In the genomic region with DNA sequence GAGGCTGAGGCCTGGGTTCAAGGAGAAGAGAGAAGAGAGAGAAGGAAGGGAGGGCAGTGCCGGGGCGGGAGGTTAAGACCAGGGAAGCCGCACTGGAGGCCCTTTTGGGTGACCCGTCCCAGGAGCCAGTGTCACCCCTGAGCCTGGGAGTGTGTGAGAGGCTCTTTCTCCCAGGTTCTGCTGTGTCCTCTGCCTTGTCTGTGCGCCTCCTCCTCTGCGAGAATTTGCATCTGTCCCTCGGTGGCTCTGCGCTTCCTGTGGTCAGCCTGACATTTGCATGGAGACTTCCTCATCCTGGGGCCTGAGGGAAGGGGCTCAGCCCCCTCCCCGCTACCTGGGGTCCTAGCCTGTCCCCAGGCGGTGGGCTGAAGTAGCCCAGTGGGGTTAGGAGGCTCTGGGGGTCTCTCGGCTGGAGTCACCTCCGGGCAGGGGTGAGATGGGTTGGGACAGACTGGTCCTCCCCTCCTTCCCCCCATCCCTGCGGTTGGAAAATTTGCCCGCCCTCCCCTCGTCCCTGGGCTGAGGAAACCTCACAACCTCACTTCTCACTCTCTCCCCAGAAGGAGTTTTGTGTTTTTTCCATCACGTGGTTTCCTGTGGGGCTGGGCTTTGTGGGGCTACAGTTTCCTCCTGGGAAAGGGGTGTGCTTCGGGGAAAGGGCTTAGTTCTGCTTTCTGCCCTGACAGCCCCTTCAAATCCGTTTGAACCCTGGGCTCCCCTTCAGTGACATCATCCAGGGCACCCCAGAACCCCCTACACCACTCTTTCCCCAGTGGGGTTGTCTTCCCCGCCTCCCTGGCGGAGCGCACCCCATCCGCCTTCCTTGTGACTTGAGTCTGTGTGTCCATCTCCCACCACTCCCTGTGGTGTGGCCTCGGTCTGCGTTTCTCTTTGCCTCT, we compare ENCODE assay signal across 1 cellular context.
TF ChIP-seq lines count a peak whose summit lies in the region.

No MANE protein-coding gene starts in this region.

TF ChIP-seq in GM12878, 131 proteins besides CTCF, POLR2A, EP300 and RAD21 (continues in another document):
- no peak for TF ChIP-seq RCOR1 (conservative IDR thresholded peaks at IDR 0.05; ENCODE audit: low read depth, low read length)
- TF ChIP-seq EED (IDR thresholded peaks at IDR 0.05; ENCODE audit: low read depth): peak; percentile 98
- TF ChIP-seq SUZ12 (IDR thresholded peaks at IDR 0.05; ENCODE audit: unreplicated experiment): no peak
- TF ChIP-seq IKZF2 (IDR thresholded peaks at IDR 0.05): peak; percentile 100
- TF ChIP-seq MEF2A (IDR thresholded peaks at IDR 0.05; ENCODE audit: insufficient read depth, low read depth, low read length): 0 out of 2 replicates have a peak, but pooled peaks have one; percentile 44
- TF ChIP-seq ZBTB4 (CRISPR knock-in tag; IDR thresholded peaks at IDR 0.05): no peak
- TF ChIP-seq, protein P1, sequence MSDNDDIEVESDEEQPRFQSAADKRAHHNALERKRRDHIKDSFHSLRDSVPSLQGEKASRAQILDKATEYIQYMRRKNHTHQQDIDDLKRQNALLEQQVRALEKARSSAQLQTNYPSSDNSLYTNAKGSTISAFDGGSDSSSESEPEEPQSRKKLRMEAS (IDR thresholded peaks at IDR 0.05; ENCODE audit: low read depth, low read length): 0 out of 2 replicates have a peak, but pooled peaks have one; percentile 53
- no peak for TF ChIP-seq PAX8 (IDR thresholded peaks at IDR 0.05)
- TF ChIP-seq, protein P2, sequence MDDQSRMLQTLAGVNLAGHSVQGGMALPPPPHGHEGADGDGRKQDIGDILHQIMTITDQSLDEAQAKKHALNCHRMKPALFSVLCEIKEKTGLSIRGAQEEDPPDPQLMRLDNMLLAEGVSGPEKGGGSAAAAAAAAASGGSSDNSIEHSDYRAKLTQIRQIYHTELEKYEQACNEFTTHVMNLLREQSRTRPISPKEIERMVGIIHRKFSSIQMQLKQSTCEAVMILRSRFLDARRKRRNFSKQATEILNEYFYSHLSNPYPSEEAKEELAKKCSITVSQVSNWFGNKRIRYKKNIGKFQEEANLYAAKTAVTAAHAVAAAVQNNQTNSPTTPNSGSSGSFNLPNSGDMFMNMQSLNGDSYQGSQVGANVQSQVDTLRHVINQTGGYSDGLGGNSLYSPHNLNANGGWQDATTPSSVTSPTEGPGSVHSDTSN (IDR thresholded peaks at IDR 0.05; ENCODE audit: insufficient replicate concordance, low read depth, low read length): peak; percentile 4
- TF ChIP-seq, protein P3, sequence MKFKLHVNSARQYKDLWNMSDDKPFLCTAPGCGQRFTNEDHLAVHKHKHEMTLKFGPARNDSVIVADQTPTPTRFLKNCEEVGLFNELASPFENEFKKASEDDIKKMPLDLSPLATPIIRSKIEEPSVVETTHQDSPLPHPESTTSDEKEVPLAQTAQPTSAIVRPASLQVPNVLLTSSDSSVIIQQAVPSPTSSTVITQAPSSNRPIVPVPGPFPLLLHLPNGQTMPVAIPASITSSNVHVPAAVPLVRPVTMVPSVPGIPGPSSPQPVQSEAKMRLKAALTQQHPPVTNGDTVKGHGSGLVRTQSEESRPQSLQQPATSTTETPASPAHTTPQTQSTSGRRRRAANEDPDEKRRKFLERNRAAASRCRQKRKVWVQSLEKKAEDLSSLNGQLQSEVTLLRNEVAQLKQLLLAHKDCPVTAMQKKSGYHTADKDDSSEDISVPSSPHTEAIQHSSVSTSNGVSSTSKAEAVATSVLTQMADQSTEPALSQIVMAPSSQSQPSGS (IDR thresholded peaks at IDR 0.05; ENCODE audit: low read length): no peak
- TF ChIP-seq, protein P4, sequence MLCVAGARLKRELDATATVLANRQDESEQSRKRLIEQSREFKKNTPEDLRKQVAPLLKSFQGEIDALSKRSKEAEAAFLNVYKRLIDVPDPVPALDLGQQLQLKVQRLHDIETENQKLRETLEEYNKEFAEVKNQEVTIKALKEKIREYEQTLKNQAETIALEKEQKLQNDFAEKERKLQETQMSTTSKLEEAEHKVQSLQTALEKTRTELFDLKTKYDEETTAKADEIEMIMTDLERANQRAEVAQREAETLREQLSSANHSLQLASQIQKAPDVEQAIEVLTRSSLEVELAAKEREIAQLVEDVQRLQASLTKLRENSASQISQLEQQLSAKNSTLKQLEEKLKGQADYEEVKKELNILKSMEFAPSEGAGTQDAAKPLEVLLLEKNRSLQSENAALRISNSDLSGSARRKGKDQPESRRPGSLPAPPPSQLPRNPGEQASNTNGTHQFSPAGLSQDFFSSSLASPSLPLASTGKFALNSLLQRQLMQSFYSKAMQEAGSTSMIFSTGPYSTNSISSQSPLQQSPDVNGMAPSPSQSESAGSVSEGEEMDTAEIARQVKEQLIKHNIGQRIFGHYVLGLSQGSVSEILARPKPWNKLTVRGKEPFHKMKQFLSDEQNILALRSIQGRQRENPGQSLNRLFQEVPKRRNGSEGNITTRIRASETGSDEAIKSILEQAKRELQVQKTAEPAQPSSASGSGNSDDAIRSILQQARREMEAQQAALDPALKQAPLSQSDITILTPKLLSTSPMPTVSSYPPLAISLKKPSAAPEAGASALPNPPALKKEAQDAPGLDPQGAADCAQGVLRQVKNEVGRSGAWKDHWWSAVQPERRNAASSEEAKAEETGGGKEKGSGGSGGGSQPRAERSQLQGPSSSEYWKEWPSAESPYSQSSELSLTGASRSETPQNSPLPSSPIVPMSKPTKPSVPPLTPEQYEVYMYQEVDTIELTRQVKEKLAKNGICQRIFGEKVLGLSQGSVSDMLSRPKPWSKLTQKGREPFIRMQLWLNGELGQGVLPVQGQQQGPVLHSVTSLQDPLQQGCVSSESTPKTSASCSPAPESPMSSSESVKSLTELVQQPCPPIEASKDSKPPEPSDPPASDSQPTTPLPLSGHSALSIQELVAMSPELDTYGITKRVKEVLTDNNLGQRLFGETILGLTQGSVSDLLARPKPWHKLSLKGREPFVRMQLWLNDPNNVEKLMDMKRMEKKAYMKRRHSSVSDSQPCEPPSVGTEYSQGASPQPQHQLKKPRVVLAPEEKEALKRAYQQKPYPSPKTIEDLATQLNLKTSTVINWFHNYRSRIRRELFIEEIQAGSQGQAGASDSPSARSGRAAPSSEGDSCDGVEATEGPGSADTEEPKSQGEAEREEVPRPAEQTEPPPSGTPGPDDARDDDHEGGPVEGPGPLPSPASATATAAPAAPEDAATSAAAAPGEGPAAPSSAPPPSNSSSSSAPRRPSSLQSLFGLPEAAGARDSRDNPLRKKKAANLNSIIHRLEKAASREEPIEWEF (IDR thresholded peaks at IDR 0.05; ENCODE audit: insufficient replicate concordance, low read depth, low read length): peak; percentile 78
- no peak for TF ChIP-seq ZNF217 (IDR thresholded peaks at IDR 0.05)
- peak; percentile 45 for TF ChIP-seq BCL11A (IDR thresholded peaks at IDR 0.05; ENCODE audit: low read depth, low read length)
- peak; percentile 39; the same call in 1 of the 2 replicates for TF ChIP-seq STAT1 (conservative IDR thresholded peaks at IDR 0.05)
- no peak; the same call in 1 of the 2 replicates for TF ChIP-seq NRF1 (conservative IDR thresholded peaks at IDR 0.05; ENCODE audit: low read depth, low read length)
- peak; percentile 84 for TF ChIP-seq USF2 (IDR thresholded peaks at IDR 0.05; ENCODE audit: borderline replicate concordance, low read depth, low read length)
- no peak for TF ChIP-seq KAT2A (conservative IDR thresholded peaks at IDR 0.05; ENCODE audit: control insufficient read depth, low read depth, low read length)
- peak in 1 of 2 experiments; percentile 45; a peak in 2 of 4 replicates for TF ChIP-seq ETV6 (conservative IDR thresholded peaks at IDR 0.05 in 1 of 2, IDR thresholded peaks at IDR 0.05 in 1 of 2; ENCODE audit: borderline replicate concordance in 1 of 2, low read depth in 1 of 2)
- TF ChIP-seq NKRF (conservative IDR thresholded peaks at IDR 0.05): no peak; the same call in 1 of the 2 replicates
- TF ChIP-seq RBBP5 (conservative IDR thresholded peaks at IDR 0.05): no peak
- TF ChIP-seq, protein P5, sequence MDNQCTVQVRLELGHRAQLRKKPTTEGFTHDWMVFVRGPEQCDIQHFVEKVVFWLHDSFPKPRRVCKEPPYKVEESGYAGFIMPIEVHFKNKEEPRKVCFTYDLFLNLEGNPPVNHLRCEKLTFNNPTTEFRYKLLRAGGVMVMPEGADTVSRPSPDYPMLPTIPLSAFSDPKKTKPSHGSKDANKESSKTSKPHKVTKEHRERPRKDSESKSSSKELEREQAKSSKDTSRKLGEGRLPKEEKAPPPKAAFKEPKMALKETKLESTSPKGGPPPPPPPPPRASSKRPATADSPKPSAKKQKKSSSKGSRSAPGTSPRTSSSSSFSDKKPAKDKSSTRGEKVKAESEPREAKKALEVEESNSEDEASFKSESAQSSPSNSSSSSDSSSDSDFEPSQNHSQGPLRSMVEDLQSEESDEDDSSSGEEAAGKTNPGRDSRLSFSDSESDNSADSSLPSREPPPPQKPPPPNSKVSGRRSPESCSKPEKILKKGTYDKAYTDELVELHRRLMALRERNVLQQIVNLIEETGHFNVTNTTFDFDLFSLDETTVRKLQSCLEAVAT (IDR thresholded peaks at IDR 0.05): peak; percentile 96
- TF ChIP-seq, protein P6, sequence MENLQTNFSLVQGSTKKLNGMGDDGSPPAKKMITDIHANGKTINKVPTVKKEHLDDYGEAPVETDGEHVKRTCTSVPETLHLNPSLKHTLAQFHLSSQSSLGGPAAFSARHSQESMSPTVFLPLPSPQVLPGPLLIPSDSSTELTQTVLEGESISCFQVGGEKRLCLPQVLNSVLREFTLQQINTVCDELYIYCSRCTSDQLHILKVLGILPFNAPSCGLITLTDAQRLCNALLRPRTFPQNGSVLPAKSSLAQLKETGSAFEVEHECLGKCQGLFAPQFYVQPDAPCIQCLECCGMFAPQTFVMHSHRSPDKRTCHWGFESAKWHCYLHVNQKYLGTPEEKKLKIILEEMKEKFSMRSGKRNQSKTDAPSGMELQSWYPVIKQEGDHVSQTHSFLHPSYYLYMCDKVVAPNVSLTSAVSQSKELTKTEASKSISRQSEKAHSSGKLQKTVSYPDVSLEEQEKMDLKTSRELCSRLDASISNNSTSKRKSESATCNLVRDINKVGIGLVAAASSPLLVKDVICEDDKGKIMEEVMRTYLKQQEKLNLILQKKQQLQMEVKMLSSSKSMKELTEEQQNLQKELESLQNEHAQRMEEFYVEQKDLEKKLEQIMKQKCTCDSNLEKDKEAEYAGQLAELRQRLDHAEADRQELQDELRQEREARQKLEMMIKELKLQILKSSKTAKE (IDR thresholded peaks at IDR 0.05; ENCODE audit: low read depth, poor library complexity, severe bottlenecking): peak; percentile 82
- peak; percentile 71 for TF ChIP-seq CREM (IDR thresholded peaks at IDR 0.05; ENCODE audit: low read depth)
- TF ChIP-seq SP1 (IDR thresholded peaks at IDR 0.05; ENCODE audit: low read depth, low read length): peak; percentile 55
- TF ChIP-seq ZNF207 (IDR thresholded peaks at IDR 0.05; ENCODE audit: borderline replicate concordance): peak; percentile 42; the same call in 1 of the 2 replicates
- no peak for TF ChIP-seq RELA (IDR thresholded peaks at IDR 0.05; ENCODE audit: borderline replicate concordance, partially characterized antibody)
- TF ChIP-seq JUND (IDR thresholded peaks at IDR 0.05; ENCODE audit: low read depth, low read length): no peak; the same call in 1 of the 2 replicates
- no peak for TF ChIP-seq IRF3 (IDR thresholded peaks at IDR 0.05)
